11 cellular contexts compared by ENCODE assay signal in genomic region chr16:24737916-24738594, GRCh38. TPM values are rescaled to one million over a fixed set of nuclear protein-coding genes. Genes with fewer than 3 reads are reported as not detected.
DNase-seq lines count a peak whose midpoint lies in the region; ATAC-seq and TF ChIP-seq lines count a peak whose summit lies in the region.
"Had no signal": no experiment of that assay in that cellular context is flagged by ENCODE, and none has a peak within 500 bp of the region (broad histone marks: within the 10 kb centered on the region; RNA-seq: fewer than 3 reads in every experiment).

No MANE protein-coding gene starts in this region.

- H3K4me3 Mint-ChIP-seq in activated naive CD8-positive, alpha-beta T cell, result peak overlapping the region; percentile 42
- no peak overlapping the region for H3K4me3 Mint-ChIP-seq in activated naive CD8-positive, alpha-beta T cell treated with anti-CD3 and anti-CD28 coated beads for 36 hours
- H3K4me3 Mint-ChIP-seq in central memory CD8-positive, alpha-beta T cell, result peak overlapping the region; percentile 2
- peak overlapping the region in 2 of 8 donors; percentile 17 to 78 for H3K4me3 Mint-ChIP-seq in naive B cell
- no peak overlapping the region for H3K4me3 Mint-ChIP-seq in type B pancreatic cell

- peaks cover 93% of the 10 kb centered on the region for H3K4me1 Mint-ChIP-seq in activated naive CD8-positive, alpha-beta T cell (ENCODE audit: low read depth)
- H3K4me1 Mint-ChIP-seq in activated naive CD8-positive, alpha-beta T cell treated with anti-CD3 and anti-CD28 coated beads for 36 hours, result peaks cover 75% of the 10 kb centered on the region
- peaks cover 79% of the 10 kb centered on the region for H3K4me1 Mint-ChIP-seq in central memory CD8-positive, alpha-beta T cell
- H3K4me1 Mint-ChIP-seq in naive B cell (peaks cover 61 to 88% (median 70%) of the 10 kb centered on the region in 3 donors), type B pancreatic cell (ENCODE audit: unreplicated experiment) (peaks cover 30% of the 10 kb centered on the region)

- H3K27me3 Mint-ChIP-seq in activated naive CD8-positive, alpha-beta T cell, result no peaks in the 10 kb centered on the region
- H3K27me3 Mint-ChIP-seq in activated naive CD8-positive, alpha-beta T cell treated with anti-CD3 and anti-CD28 coated beads for 36 hours, result no peaks in the 10 kb centered on the region
- H3K27me3 Mint-ChIP-seq in central memory CD8-positive, alpha-beta T cell, result no peaks in the 10 kb centered on the region
- no peaks in the 10 kb centered on the region for H3K27me3 Mint-ChIP-seq in naive B cell
- no peaks in the 10 kb centered on the region for H3K27me3 Mint-ChIP-seq in type B pancreatic cell

- H3K36me3 Mint-ChIP-seq in activated naive CD8-positive, alpha-beta T cell, result peaks cover 6% of the 10 kb centered on the region
- peaks cover 42% of the 10 kb centered on the region for H3K36me3 Mint-ChIP-seq in activated naive CD8-positive, alpha-beta T cell treated with anti-CD3 and anti-CD28 coated beads for 36 hours
- H3K36me3 Mint-ChIP-seq in central memory CD8-positive, alpha-beta T cell (ENCODE audit: insufficient read depth), result peaks cover 20% of the 10 kb centered on the region
- peaks cover 0 to 14% of the 10 kb centered on the region in 2 donors for H3K36me3 Mint-ChIP-seq in naive B cell
- peaks cover 29% of the 10 kb centered on the region for H3K36me3 Mint-ChIP-seq in type B pancreatic cell

- peak overlapping the region; percentile 58 for H3K27ac Mint-ChIP-seq in activated naive CD8-positive, alpha-beta T cell
- no peak overlapping the region for H3K27ac Mint-ChIP-seq in activated naive CD8-positive, alpha-beta T cell treated with anti-CD3 and anti-CD28 coated beads for 36 hours
- no peak overlapping the region for H3K27ac Mint-ChIP-seq in central memory CD8-positive, alpha-beta T cell (ENCODE audit: low read depth)
- H3K27ac Mint-ChIP-seq in naive B cell (peak overlapping the region in 5 of 6 donors; percentile 26 to 84 (median 69)), type B pancreatic cell (peak overlapping the region; percentile 17)

- H3K9me3 Mint-ChIP-seq in activated naive CD8-positive, alpha-beta T cell (ENCODE audit: low read depth), result no peaks in the 10 kb centered on the region
- H3K9me3 Mint-ChIP-seq in activated naive CD8-positive, alpha-beta T cell treated with anti-CD3 and anti-CD28 coated beads for 36 hours, result no peaks in the 10 kb centered on the region
- no peaks in the 10 kb centered on the region for H3K9me3 Mint-ChIP-seq in central memory CD8-positive, alpha-beta T cell
- H3K9me3 Mint-ChIP-seq in naive B cell (peaks cover 0 to 3% (median 0%) of the 10 kb centered on the region in 7 donors), type B pancreatic cell (no peaks in the 10 kb centered on the region)

- DNase-seq in activated naive CD8-positive, alpha-beta T cell treated with anti-CD3 and anti-CD28 coated beads for 36 hours, result no peak
- DNase-seq in central memory CD8-positive, alpha-beta T cell (ENCODE audit: low spot score in 2 of 2), result no peak
- no peak for DNase-seq in naive B cell
- no peak for DNase-seq in type B pancreatic cell (ENCODE audit: extremely low spot score, unreplicated experiment)
- DNase-seq: MG63; NCI-H524 treated with DMSO at 0.1 percent for 48 hours; stimulated activated CD4-positive, alpha-beta T cell treated with anti-CD3 and anti-CD28 coated beads, Interleukin-15, amount 100 ng/mL, for 24 hours had no signal

- no peak for ATAC-seq in central memory CD8-positive, alpha-beta T cell (replicated peaks; ENCODE audit: extremely low read depth, poor library complexity, severe bottlenecking)
- no peak for ATAC-seq in naive B cell (ENCODE audit: low read depth in 2 of 2)
- no peak for ATAC-seq in HG02678 (IDR thresholded peaks at IDR 0.05; ENCODE audit: unreplicated experiment)
- no peak for ATAC-seq in HG02870 (IDR thresholded peaks at IDR 0.05; ENCODE audit: unreplicated experiment)
- ATAC-seq in HG02571 (IDR thresholded peaks at IDR 0.05; ENCODE audit: unreplicated experiment), result no peak

- TF ChIP-seq CTCF in type B pancreatic cell (conservative IDR thresholded peaks at IDR 0.05), result no peak

RNA-seq across cellular contexts. Expression of gene TNRC6A, which starts 8.6 kb away (rescaled TPM):
- total RNA-seq in activated naive CD8-positive, alpha-beta T cell treated with anti-CD3 and anti-CD28 coated beads for 36 hours, result 10 to 100 TPM; 30.3 to 33.9 TPM
- 10 to 100 TPM in 4 of 6 donors, 1 to 10 TPM in 2; 1.9 to 23.1 (median 13.1) TPM for polyA plus RNA-seq in naive B cell (ENCODE audit: low read depth in 6 of 6)
- total RNA-seq in type B pancreatic cell (ENCODE audit: low replicate concordance), result 40.0 and 65.9 TPM in 2 replicates

Comparison
In these comparisons a context has a peak if more than half of its experiments do, and no peak if none do; other contexts are left out.
1. H3K27ac Mint-ChIP-seq: peak in activated naive CD8-positive, alpha-beta T cell (single experiment), naive B cell (5 of 6) and type B pancreatic cell (single experiment); none in activated naive CD8-positive, alpha-beta T cell treated with anti-CD3 and anti-CD28 coated beads for 36 hours (single experiment) and central memory CD8-positive, alpha-beta T cell (single experiment).
2. H3K4me3 Mint-ChIP-seq: peak in activated naive CD8-positive, alpha-beta T cell (single experiment) and central memory CD8-positive, alpha-beta T cell (single experiment); none in activated naive CD8-positive, alpha-beta T cell treated with anti-CD3 and anti-CD28 coated beads for 36 hours (single experiment) and type B pancreatic cell (single experiment).